Comparison of ENCODE assay signal across 1 cellular context in the genomic region with DNA sequence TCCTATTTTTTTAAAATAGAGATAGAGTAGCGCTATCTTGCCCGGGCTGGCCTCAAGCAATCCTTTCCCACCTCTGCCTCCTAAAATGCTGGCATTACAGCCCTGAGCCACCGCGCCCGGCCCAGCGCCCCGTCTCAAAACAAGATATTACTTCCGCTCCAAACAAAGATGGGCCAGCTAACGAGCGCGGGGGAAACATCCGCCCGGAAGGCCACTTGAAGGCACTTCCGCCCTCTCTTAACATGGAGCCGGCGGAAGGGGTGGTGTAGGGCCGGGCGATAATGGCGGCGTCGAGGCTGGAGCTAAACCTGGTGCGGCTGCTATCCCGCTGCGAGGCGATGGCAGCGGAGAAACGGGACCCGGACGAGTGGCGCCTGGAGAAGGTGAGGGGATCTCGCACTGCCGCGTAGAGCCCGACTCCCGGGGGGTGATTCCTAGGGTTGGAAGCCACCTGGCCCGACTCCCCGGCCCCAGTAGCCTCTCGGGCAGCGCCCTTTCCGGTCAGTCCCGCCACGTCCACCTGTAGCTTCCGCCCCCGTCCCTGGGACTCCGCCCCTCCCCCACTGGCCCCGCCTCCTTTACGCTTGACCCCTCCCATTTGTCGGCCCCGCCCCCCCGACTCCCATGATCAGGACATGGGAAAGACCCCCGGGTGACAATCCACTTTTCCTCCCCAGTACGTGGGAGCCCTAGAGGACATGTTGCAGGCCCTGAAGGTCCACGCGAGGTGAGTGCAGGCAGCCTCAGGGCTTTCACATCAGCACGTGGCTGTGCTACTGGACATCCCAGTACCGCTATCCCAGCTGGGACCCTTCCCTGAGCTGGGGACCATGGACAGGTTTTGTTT.
A peak's percentile ranks its signal among the peaks of the same experiment; 100 is the strongest.
TF ChIP-seq lines count a peak whose summit lies in the region.

A gene with protein sequence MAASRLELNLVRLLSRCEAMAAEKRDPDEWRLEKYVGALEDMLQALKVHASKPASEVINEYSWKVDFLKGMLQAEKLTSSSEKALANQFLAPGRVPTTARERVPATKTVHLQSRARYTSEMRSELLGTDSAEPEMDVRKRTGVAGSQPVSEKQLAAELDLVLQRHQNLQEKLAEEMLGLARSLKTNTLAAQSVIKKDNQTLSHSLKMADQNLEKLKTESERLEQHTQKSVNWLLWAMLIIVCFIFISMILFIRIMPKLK (plus strand): TSS at position 233 of the 847 bp plus-strand sequence. CDS start 49 bp downstream, at position 282.

TF ChIP-seq in HEK293, 187 proteins besides CTCF, POLR2A, EP300 and RAD21 (continued from another document and continues in another):
- TF ChIP-seq, protein P1, sequence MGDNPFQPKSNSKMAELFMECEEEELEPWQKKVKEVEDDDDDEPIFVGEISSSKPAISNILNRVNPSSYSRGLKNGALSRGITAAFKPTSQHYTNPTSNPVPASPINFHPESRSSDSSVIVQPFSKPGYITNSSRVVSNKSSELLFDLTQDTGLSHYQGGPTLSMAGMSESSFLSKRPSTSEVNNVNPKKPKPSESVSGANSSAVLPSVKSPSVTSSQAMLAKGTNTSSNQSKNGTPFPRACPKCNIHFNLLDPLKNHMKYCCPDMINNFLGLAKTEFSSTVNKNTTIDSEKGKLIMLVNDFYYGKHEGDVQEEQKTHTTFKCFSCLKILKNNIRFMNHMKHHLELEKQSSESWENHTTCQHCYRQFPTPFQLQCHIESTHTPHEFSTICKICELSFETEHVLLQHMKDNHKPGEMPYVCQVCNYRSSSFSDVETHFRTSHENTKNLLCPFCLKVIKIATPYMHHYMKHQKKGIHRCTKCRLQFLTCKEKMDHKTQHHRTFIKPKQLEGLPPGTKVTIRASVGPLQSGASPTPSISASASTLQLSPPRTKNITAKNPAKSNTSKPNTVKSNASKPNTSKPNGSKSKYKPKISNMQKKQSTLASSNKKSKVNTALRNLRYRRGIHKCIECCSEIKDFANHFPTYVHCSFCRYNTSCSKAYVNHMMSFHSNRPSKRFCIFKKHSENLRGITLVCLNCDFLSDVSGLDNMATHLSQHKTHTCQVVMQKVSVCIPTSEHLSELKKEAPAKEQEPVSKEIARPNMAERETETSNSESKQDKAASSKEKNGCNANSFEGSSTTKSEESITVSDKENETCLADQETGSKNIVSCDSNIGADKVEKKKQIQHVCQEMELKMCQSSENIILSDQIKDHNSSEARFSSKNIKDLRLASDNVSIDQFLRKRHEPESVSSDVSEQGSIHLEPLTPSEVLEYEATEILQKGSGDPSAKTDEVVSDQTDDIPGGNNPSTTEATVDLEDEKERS (tag by site-specific recombination; IDR thresholded peaks at IDR 0.05): 0 out of 2 replicates have a peak, but pooled peaks have one; percentile 61
- TF ChIP-seq ZNF19 (tag by site-specific recombination; IDR thresholded peaks at IDR 0.05; ENCODE audit: low read depth) (no peak), ZNF10 (tag by site-specific recombination; IDR thresholded peaks at IDR 0.05) (no peak), MYNN (tag by site-specific recombination; IDR thresholded peaks at IDR 0.05; ENCODE audit: borderline replicate concordance) (no peak), ZNF830 (tag by site-specific recombination; IDR thresholded peaks at IDR 0.05; ENCODE audit: low read depth) (no peak), ZNF266 (tag by site-specific recombination; IDR thresholded peaks at IDR 0.05; ENCODE audit: low read depth) (no peak), MEIS1 (CRISPR knock-in tag; IDR thresholded peaks at IDR 0.05; ENCODE audit: borderline replicate concordance) (no peak), KLF7 (tag by site-specific recombination; IDR thresholded peaks at IDR 0.05; ENCODE audit: borderline replicate concordance) (peak; percentile 98), ZNF354C (tag by site-specific recombination; IDR thresholded peaks at IDR 0.05; ENCODE audit: borderline replicate concordance, low read depth) (no peak), ZNF48 (tag by site-specific recombination; IDR thresholded peaks at IDR 0.05) (no peak), ZNF391 (tag by site-specific recombination; IDR thresholded peaks at IDR 0.05; ENCODE audit: borderline replicate concordance, low read depth) (peak; percentile 38; the same call in 1 of the 2 replicates), ZNF184 (tag by site-specific recombination; IDR thresholded peaks at IDR 0.05) (no peak), SCRT2 (tag by site-specific recombination; IDR thresholded peaks at IDR 0.05) (peak; percentile 100), ZBTB17 (tag by site-specific recombination; IDR thresholded peaks at IDR 0.05) (peak; percentile 79), OSR2 (tag by site-specific recombination; IDR thresholded peaks at IDR 0.05) (peak; percentile 61), GLI4 (tag by site-specific recombination; IDR thresholded peaks at IDR 0.05) (peak; percentile 51; the same call in 1 of the 2 replicates), ZNF623 (tag by site-specific recombination; IDR thresholded peaks at IDR 0.05) (0 out of 2 replicates have a peak, but pooled peaks have one; percentile 35), ZNF660 (tag by site-specific recombination; IDR thresholded peaks at IDR 0.05) (peak; percentile 76), ZNF23 (tag by site-specific recombination; IDR thresholded peaks at IDR 0.05; ENCODE audit: borderline replicate concordance) (no peak), ZNF174 (tag by site-specific recombination; IDR thresholded peaks at IDR 0.05) (no peak), ZNF155 (tag by site-specific recombination; IDR thresholded peaks at IDR 0.05) (no peak), ZSCAN30 (tag by site-specific recombination; IDR thresholded peaks at IDR 0.05) (no peak), KLF16 (tag by site-specific recombination; IDR thresholded peaks at IDR 0.05) (peak; percentile 96)
- TF ChIP-seq, protein P2, sequence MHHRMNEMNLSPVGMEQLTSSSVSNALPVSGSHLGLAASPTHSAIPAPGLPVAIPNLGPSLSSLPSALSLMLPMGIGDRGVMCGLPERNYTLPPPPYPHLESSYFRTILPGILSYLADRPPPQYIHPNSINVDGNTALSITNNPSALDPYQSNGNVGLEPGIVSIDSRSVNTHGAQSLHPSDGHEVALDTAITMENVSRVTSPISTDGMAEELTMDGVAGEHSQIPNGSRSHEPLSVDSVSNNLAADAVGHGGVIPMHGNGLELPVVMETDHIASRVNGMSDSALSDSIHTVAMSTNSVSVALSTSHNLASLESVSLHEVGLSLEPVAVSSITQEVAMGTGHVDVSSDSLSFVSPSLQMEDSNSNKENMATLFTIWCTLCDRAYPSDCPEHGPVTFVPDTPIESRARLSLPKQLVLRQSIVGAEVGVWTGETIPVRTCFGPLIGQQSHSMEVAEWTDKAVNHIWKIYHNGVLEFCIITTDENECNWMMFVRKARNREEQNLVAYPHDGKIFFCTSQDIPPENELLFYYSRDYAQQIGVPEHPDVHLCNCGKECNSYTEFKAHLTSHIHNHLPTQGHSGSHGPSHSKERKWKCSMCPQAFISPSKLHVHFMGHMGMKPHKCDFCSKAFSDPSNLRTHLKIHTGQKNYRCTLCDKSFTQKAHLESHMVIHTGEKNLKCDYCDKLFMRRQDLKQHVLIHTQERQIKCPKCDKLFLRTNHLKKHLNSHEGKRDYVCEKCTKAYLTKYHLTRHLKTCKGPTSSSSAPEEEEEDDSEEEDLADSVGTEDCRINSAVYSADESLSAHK (tag by site-specific recombination; IDR thresholded peaks at IDR 0.05): peak; percentile 36; the same call in 1 of the 2 replicates
- TF ChIP-seq, protein P3, sequence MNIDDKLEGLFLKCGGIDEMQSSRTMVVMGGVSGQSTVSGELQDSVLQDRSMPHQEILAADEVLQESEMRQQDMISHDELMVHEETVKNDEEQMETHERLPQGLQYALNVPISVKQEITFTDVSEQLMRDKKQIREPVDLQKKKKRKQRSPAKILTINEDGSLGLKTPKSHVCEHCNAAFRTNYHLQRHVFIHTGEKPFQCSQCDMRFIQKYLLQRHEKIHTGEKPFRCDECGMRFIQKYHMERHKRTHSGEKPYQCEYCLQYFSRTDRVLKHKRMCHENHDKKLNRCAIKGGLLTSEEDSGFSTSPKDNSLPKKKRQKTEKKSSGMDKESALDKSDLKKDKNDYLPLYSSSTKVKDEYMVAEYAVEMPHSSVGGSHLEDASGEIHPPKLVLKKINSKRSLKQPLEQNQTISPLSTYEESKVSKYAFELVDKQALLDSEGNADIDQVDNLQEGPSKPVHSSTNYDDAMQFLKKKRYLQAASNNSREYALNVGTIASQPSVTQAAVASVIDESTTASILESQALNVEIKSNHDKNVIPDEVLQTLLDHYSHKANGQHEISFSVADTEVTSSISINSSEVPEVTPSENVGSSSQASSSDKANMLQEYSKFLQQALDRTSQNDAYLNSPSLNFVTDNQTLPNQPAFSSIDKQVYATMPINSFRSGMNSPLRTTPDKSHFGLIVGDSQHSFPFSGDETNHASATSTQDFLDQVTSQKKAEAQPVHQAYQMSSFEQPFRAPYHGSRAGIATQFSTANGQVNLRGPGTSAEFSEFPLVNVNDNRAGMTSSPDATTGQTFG (tag by site-specific recombination; IDR thresholded peaks at IDR 0.05; ENCODE audit: borderline replicate concordance): no peak
- TF ChIP-seq, protein P4, sequence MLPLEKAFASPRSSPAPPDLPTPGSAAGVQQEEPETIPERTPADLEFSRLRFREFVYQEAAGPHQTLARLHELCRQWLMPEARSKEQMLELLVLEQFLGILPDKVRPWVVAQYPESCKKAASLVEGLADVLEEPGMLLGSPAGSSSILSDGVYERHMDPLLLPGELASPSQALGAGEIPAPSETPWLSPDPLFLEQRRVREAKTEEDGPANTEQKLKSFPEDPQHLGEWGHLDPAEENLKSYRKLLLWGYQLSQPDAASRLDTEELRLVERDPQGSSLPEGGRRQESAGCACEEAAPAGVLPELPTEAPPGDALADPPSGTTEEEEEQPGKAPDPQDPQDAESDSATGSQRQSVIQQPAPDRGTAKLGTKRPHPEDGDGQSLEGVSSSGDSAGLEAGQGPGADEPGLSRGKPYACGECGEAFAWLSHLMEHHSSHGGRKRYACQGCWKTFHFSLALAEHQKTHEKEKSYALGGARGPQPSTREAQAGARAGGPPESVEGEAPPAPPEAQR (tag by site-specific recombination; IDR thresholded peaks at IDR 0.05): no peak
- TF ChIP-seq, protein P5, sequence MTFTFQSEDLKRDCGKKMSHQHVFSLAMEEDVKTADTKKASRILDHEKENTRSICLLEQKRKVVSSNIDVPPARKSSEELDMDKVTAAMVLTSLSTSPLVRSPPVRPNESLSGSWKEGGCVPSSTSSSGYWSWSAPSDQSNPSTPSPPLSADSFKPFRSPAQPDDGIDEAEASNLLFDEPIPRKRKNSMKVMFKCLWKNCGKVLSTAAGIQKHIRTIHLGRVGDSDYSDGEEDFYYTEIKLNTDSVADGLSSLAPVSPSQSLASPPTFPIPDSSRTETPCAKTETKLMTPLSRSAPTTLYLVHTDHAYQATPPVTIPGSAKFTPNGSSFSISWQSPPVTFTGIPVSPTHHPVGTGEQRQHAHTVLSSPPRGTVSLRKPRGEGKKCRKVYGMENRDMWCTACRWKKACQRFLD (tag by site-specific recombination; IDR thresholded peaks at IDR 0.05): no peak
- TF ChIP-seq, protein P6, sequence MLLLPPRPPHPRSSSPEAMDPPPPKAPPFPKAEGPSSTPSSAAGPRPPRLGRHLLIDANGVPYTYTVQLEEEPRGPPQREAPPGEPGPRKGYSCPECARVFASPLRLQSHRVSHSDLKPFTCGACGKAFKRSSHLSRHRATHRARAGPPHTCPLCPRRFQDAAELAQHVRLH (tag by site-specific recombination; IDR thresholded peaks at IDR 0.05): peak; percentile 97
- TF ChIP-seq, protein P7, sequence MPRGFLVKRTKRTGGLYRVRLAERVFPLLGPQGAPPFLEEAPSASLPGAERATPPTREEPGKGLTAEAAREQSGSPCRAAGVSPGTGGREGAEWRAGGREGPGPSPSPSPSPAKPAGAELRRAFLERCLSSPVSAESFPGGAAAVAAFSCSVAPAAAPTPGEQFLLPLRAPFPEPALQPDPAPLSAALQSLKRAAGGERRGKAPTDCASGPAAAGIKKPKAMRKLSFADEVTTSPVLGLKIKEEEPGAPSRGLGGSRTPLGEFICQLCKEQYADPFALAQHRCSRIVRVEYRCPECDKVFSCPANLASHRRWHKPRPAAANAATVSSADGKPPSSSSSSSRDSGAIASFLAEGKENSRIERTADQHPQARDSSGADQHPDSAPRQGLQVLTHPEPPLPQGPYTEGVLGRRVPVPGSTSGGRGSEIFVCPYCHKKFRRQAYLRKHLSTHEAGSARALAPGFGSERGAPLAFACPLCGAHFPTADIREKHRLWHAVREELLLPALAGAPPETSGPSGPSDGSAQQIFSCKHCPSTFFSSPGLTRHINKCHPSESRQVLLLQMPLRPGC (tag by site-specific recombination; IDR thresholded peaks at IDR 0.05): peak; percentile 62; the same call in 1 of the 2 replicates
- TF ChIP-seq, protein P8, sequence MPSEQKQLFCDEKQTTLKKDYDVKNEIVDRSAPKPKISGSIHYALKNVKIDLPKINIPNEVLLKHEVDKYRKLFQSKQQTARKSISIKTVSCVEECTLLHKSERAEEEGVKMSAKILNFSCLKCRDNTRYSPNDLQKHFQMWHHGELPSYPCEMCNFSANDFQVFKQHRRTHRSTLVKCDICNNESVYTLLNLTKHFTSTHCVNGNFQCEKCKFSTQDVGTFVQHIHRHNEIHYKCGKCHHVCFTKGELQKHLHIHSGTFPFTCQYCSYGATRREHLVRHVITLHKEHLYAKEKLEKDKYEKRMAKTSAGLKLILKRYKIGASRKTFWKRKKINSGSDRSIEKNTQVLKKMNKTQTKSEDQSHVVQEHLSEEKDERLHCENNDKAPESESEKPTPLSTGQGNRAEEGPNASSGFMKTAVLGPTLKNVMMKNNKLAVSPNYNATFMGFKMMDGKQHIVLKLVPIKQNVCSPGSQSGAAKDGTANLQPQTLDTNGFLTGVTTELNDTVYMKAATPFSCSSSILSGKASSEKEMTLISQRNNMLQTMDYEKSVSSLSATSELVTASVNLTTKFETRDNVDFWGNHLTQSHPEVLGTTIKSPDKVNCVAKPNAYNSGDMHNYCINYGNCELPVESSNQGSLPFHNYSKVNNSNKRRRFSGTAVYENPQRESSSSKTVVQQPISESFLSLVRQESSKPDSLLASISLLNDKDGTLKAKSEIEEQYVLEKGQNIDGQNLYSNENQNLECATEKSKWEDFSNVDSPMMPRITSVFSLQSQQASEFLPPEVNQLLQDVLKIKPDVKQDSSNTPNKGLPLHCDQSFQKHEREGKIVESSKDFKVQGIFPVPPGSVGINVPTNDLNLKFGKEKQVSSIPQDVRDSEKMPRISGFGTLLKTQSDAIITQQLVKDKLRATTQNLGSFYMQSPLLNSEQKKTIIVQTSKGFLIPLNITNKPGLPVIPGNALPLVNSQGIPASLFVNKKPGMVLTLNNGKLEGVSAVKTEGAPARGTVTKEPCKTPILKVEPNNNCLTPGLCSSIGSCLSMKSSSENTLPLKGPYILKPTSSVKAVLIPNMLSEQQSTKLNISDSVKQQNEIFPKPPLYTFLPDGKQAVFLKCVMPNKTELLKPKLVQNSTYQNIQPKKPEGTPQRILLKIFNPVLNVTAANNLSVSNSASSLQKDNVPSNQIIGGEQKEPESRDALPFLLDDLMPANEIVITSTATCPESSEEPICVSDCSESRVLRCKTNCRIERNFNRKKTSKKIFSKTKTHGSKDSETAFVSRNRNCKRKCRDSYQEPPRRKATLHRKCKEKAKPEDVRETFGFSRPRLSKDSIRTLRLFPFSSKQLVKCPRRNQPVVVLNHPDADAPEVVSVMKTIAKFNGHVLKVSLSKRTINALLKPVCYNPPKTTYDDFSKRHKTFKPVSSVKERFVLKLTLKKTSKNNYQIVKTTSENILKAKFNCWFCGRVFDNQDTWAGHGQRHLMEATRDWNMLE (tag by site-specific recombination; conservative IDR thresholded peaks at IDR 0.05; ENCODE audit: low read depth): peak; percentile 91
